Comparison of ENCODE assay signal across 8 cellular contexts in the genomic region with DNA sequence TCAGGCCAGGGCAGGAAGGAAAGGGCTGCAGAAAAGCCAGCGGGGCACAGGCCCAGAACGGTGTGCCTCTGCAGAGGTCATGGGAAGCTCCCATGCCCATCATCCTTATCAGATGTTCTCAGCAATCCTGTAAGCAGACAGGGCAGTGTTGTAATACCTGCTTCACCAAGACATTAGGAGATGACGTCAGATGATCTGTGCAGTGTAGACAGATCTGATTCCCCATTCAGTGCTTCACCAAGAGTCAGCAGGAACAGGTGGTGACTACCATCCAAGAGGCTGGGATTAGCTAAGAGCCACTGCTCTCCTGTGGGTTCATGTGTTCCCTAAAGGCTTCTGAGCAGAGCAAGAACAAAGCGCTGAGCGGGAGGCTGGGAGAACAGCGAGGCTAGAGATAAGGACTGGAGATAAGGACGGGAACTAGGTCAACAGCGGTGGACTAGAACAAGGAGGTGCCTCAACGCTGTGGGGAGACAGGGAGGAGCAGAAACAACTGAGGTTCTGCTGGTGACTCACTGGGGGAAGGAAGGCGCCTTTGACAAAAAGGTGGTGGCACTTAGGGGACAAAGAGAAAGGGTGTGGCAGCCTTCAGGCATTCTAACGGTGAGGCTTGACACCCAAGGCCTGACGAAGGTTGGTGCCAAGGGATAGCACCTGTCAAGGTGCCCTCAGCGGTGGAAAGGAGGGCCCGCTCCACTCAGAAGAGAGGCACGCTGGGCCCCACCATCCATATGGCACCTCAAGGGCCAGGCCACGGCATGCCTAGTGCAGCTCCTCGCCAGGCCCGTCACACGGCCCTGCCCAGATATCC. TPM values are rescaled to one million over a fixed set of nuclear protein-coding genes. Genes with fewer than 3 reads are reported as not detected.
DNase-seq lines count a peak whose midpoint lies in the region; ATAC-seq and TF ChIP-seq lines count a peak whose summit lies in the region.

No MANE protein-coding gene starts in this region.

- TF ChIP-seq POLR2A in HCT116 (IDR thresholded peaks at IDR 0.05; ENCODE audit: borderline replicate concordance, extremely low read depth, insufficient read depth, insufficient read length) = no peak

- TF ChIP-seq CTCF in HCT116 (IDR thresholded peaks at IDR 0.05 in 2 of 3, conservative IDR thresholded peaks at IDR 0.05 in 1 of 3; ENCODE audit: borderline replicate concordance in 1 of 3, insufficient read depth in 1 of 3, low read depth in 2 of 3, low read length in 2 of 3) = no peak
- no peak for TF ChIP-seq CTCF in lung (IDR thresholded peaks at IDR 0.05; ENCODE audit: control extremely low read depth, extremely low read depth)

- DNase-seq in HCT116 (ENCODE audit: low read depth, low spot score) (peak; percentile 64), T-helper 2 cell (peak in 4 of 5 experiments; percentile 57 to 94 (median 71)), astrocyte of the hippocampus (ENCODE audit: low read depth, low spot score) (peak; percentile 33), lung (ENCODE audit: low spot score) (peak; percentile 85), AML-193 (lab: John Stamatoyannopoulos, UW) (no peak), GM19238 (ENCODE audit: insufficient read length, low spot score) (no peak)
- peak; percentile 25 for DNase-seq in stimulated activated CD8-positive, alpha-beta memory T cell treated with anti-CD3 and anti-CD28 coated beads, Interleukin-7, amount 100 ng/mL, for 24 hours (ENCODE audit: low read depth)

- H3K27ac ChIP-seq in HCT116 (ENCODE audit: low read depth, low read length) (peak overlapping the region; percentile 50), lung (ENCODE audit: low read depth in 1 of 2, low read length in 1 of 2) (peak overlapping the region; percentile 80 to 94)

- H3K4me1 ChIP-seq in HCT116 (ENCODE audit: control insufficient read depth in 1 of 2, insufficient read depth in 2 of 2, low read length in 2 of 2) (peaks cover 67 to 94% of the 10 kb centered on the region in 2 experiments), lung (ENCODE audit: control insufficient read depth in 2 of 2, insufficient read depth in 2 of 2, low read length in 2 of 2) (peaks cover 50 to 57% of the 10 kb centered on the region in 2 donors)

- no TSS peak for BruUV-seq in HCT116 (replicated peaks; lab: Mats Ljungman, UMichigan)

- POLR2A ChIA-PET in HCT116 (lab: Charles Lee) = interaction anchor here (0.7 to 1.9 kb wide), 3 partner anchors 13 to 28 kb away, joined by 3 to 5 read pairs (median 4); a partner anchor contains a TSS

- peak overlapping the region; percentile 64 for H3K4me2 ChIP-seq in HCT116 (ENCODE audit: low read length)

- ATAC-seq in HCT116 = peak; percentile 74
- ATAC-seq in lung (ENCODE audit: insufficient read depth, low FRiP score) = peak; percentile 67
- ATAC-seq in GM18520 (IDR thresholded peaks at IDR 0.05; ENCODE audit: unreplicated experiment) = no peak

- WGBS in lung, 2 donors = 39 to 45% methylated on average over 19 of the region's 19 CpGs

- H3K9me3 ChIP-seq in HCT116 (ENCODE audit: control insufficient read depth in 1 of 2, insufficient read depth in 1 of 2, low read depth in 1 of 2, low read length in 2 of 2) = no peaks in the 10 kb centered on the region
- H3K9me3 ChIP-seq in lung (ENCODE audit: control insufficient read depth in 2 of 2, insufficient read depth in 1 of 2, low read length in 1 of 2) = no peaks in the 10 kb centered on the region

- H3K27me3 ChIP-seq in HCT116 (ENCODE audit: insufficient read depth, low read length) (no peaks in the 10 kb centered on the region), lung (ENCODE audit: control insufficient read depth, insufficient read depth) (no peaks in the 10 kb centered on the region)

- CTCF ChIA-PET in HCT116 (lab: Charles Lee) = interaction anchor here (1.3 to 1.8 kb wide), 2 partner anchors 12 to 24 kb away, joined by 4 to 7 read pairs; no protein-coding TSS in a partner anchor

- H2AFZ ChIP-seq in HCT116 (ENCODE audit: low read depth, low read length, poor library complexity, severe bottlenecking) = no peak overlapping the region

- no peak for TF ChIP-seq RAD21 in HCT116 (IDR thresholded peaks at IDR 0.05; ENCODE audit: low read depth)

- intact Hi-C loops in HCT116 (cut with micrococcal nuclease) = no loop called here

- H3K9me2 ChIP-seq in HCT116 (ENCODE audit: insufficient read depth) = no peaks in the 10 kb centered on the region

- RAD21 ChIA-PET in HCT116 (lab: Charles Lee; ENCODE audit: low non-redundant PET in 1 of 2, low total read pairs in 2 of 2, uncharacterized antibody in 2 of 2, unreplicated experiment in 2 of 2) = interaction anchor here in 1 of 2 experiments (1.3 kb wide), 1 partner anchor 31 kb away, joined by 3 read pairs; a partner anchor contains a TSS

- H3K4me3 ChIP-seq in HCT116 (replicated peaks in 1 of 2; ENCODE audit: low read depth in 1 of 2, low read length in 2 of 2) (peak overlapping the region in 1 of 2 experiments; percentile 34; a peak in 3 of 4 replicates), lung (no peak overlapping the region)

- peaks cover 98% of the 10 kb centered on the region for H3K79me2 ChIP-seq in HCT116 (ENCODE audit: insufficient read depth, low read length)

- H4K20me1 ChIP-seq in HCT116 (ENCODE audit: insufficient read depth) = peaks cover 48% of the 10 kb centered on the region; the same call in 1 of the 2 replicates

- H3K36me3 ChIP-seq in HCT116 (ENCODE audit: control insufficient read depth in 1 of 2, insufficient read depth in 2 of 2, low read length in 2 of 2) (peaks cover 0 to 9% of the 10 kb centered on the region in 2 experiments; a peak in 1 of 4 replicates), lung (ENCODE audit: control insufficient read depth in 2 of 2, insufficient read depth in 2 of 2, low read length in 2 of 2) (peaks cover 0 to 2% of the 10 kb centered on the region in 2 donors)

- peak overlapping the region; percentile 21; the same call in 1 of the 2 replicates for H3K9ac ChIP-seq in HCT116 (ENCODE audit: low read length)

TF ChIP-seq in HCT116, 20 proteins besides CTCF, POLR2A, EP300 and RAD21:
- TF ChIP-seq FOSL1 (IDR thresholded peaks at IDR 0.05; ENCODE audit: low read depth) (peak; percentile 46; the same call in 1 of the 2 replicates), TCF7L2 (IDR thresholded peaks at IDR 0.05; ENCODE audit: borderline replicate concordance, extremely low read depth, insufficient read depth, insufficient read length) (peak; percentile 56), SIN3A (IDR thresholded peaks at IDR 0.05; ENCODE audit: low read depth) (peak; percentile 75), JUND (IDR thresholded peaks at IDR 0.05) (peak; percentile 49; the same call in 1 of the 2 replicates), SP1 (IDR thresholded peaks at IDR 0.05; ENCODE audit: low read depth) (peak; percentile 55), EGR1 (IDR thresholded peaks at IDR 0.05; ENCODE audit: low read depth) (no peak)
- TF ChIP-seq, protein P1, sequence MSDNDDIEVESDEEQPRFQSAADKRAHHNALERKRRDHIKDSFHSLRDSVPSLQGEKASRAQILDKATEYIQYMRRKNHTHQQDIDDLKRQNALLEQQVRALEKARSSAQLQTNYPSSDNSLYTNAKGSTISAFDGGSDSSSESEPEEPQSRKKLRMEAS (IDR thresholded peaks at IDR 0.05) = peak; percentile 39; the same call in 1 of the 2 replicates
- TF ChIP-seq, protein P2, sequence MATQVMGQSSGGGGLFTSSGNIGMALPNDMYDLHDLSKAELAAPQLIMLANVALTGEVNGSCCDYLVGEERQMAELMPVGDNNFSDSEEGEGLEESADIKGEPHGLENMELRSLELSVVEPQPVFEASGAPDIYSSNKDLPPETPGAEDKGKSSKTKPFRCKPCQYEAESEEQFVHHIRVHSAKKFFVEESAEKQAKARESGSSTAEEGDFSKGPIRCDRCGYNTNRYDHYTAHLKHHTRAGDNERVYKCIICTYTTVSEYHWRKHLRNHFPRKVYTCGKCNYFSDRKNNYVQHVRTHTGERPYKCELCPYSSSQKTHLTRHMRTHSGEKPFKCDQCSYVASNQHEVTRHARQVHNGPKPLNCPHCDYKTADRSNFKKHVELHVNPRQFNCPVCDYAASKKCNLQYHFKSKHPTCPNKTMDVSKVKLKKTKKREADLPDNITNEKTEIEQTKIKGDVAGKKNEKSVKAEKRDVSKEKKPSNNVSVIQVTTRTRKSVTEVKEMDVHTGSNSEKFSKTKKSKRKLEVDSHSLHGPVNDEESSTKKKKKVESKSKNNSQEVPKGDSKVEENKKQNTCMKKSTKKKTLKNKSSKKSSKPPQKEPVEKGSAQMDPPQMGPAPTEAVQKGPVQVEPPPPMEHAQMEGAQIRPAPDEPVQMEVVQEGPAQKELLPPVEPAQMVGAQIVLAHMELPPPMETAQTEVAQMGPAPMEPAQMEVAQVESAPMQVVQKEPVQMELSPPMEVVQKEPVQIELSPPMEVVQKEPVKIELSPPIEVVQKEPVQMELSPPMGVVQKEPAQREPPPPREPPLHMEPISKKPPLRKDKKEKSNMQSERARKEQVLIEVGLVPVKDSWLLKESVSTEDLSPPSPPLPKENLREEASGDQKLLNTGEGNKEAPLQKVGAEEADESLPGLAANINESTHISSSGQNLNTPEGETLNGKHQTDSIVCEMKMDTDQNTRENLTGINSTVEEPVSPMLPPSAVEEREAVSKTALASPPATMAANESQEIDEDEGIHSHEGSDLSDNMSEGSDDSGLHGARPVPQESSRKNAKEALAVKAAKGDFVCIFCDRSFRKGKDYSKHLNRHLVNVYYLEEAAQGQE (IDR thresholded peaks at IDR 0.05; ENCODE audit: low read depth) = no peak

RNA-seq across cellular contexts. Expression of a gene that starts 28.4 kb away (rescaled TPM):
- total RNA-seq in HCT116 (2021; ENCODE audit: unreplicated experiment) (46.5 TPM), lung (10 to 100 TPM; 34.2 to 64.9 TPM)
- 53.5 and 55.3 TPM in 2 replicates for polyA plus RNA-seq in HCT116 (2012)
- polyA plus RNA-seq in lung = 100 to 1,000 TPM in 1 of 2 donors, 10 to 100 TPM in 1; 75.2 to 129 TPM

RNA-seq across cellular contexts. Expression of a gene that starts 31.3 kb away (rescaled TPM):
- total RNA-seq in HCT116 (2021; ENCODE audit: unreplicated experiment) = 72.9 TPM
- 55.2 and 61.9 TPM in 2 replicates for polyA plus RNA-seq in HCT116 (2012)
- 100 to 1,000 TPM in 1 of 2 donors, 10 to 100 TPM in 1; 64.4 to 167 TPM for total RNA-seq in lung
- 100 to 1,000 TPM; 105 to 191 TPM for polyA plus RNA-seq in lung

Comparison
In these comparisons a context has a peak if more than half of its experiments do, and no peak if none do; other contexts are left out.
1. DNase-seq: peak in HCT116 (single experiment), T-helper 2 cell (4 of 5), astrocyte of the hippocampus (single experiment), lung (single experiment) and stimulated activated CD8-positive, alpha-beta memory T cell treated with anti-CD3 and anti-CD28 coated beads, Interleukin-7, amount 100 ng/mL, for 24 hours (single experiment); none in AML-193 (0 of 2) and GM19238 (single experiment).